In the genomic region with DNA sequence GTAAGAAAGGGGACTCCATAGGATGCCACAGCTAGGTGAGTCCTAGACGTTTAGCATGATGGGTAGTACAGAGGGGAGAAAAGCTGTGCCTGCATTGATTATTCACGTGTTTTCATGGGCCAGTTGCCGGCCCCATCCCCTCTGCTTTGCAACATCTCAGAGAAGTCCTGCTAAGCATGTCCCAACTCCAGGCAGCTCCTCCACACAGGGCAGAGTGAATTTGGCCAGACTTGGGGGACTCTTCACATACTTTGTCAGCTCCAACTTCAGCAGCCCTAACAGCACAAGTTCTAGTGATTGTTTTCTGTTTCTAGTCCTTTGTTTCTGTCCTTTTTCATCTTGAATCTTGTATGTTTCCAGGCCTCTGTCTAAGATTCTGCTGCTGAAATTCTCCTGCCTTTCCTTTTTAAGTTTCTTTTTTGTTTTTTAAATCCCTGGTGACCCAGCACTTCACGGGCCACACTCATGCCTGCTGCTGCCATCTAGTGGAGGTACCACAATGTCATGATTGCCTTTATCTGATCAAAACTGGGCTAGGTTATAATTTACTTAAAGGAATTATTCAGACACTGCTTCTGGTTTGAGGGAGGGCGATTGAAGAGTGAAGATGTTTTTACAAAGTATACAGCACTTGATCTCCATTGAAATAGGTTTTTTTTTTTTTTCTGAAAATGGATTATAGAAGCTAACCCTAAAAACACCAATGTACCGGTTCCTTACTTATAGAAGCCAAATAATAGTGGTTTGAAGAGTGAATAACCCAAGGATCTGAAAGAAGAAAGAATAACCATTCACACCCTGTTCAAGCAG, we compare ENCODE assay signal across 8 cellular contexts.
DNase-seq lines count a peak whose midpoint lies in the region; ATAC-seq, FAIRE-seq and TF ChIP-seq lines count a peak whose summit lies in the region.

No MANE protein-coding gene starts in this region.

- ATAC-seq in HG02870 (IDR thresholded peaks at IDR 0.05; ENCODE audit: unreplicated experiment) = peak; percentile 84

- H3K79me2 ChIP-seq in OCI-LY3 (ENCODE audit: low read length) = no peaks in the 10 kb centered on the region

- no peak overlapping the region for H3K27ac ChIP-seq in OCI-LY3 (ENCODE audit: low read length)
- H3K27ac ChIP-seq in breast epithelium = peak overlapping the region in 1 of 2 donors; percentile 73
- H3K27ac ChIP-seq in kidney (ENCODE audit: low read depth in 2 of 2, low read length in 2 of 2) = no peak overlapping the region

- H4K20me1 ChIP-seq in OCI-LY3 (ENCODE audit: insufficient read depth, low read length) = no peaks in the 10 kb centered on the region

- H3K9me3 ChIP-seq in OCI-LY3 (ENCODE audit: insufficient read depth, low read length) = no peaks in the 10 kb centered on the region
- H3K9me3 ChIP-seq in breast epithelium = no peaks in the 10 kb centered on the region
- no peaks in the 10 kb centered on the region for H3K9me3 ChIP-seq in kidney (ENCODE audit: control insufficient read depth in 1 of 2, low read length in 2 of 2)

- H3K36me3 ChIP-seq in OCI-LY3 (replicated peaks; ENCODE audit: low read depth, low read length) (no peaks in the 10 kb centered on the region), breast epithelium (no peaks in the 10 kb centered on the region), kidney (ENCODE audit: control insufficient read depth in 1 of 2, insufficient read depth in 2 of 2, low read length in 2 of 2) (no peaks in the 10 kb centered on the region)

- H3K4me3 ChIP-seq in AG10803 (ENCODE audit: low read length) = no peak overlapping the region
- H3K4me3 ChIP-seq in OCI-LY3 (ENCODE audit: low read length) = 0 out of 2 replicates have a peak overlapping the region, but pooled peaks have one; percentile 40
- no peak overlapping the region for H3K4me3 ChIP-seq in breast epithelium
- no peak overlapping the region for H3K4me3 ChIP-seq in kidney (ENCODE audit: low read length in 2 of 2)

- peak overlapping the region; percentile 95 for H2AFZ ChIP-seq in OCI-LY3 (ENCODE audit: low read depth, low read length)

- TF ChIP-seq CTCF in AG10803 (conservative IDR thresholded peaks at IDR 0.05; ENCODE audit: low read length) (peak; percentile 90), OCI-LY3 (IDR thresholded peaks at IDR 0.05; ENCODE audit: low read depth, low read length) (peak; percentile 76), breast epithelium (IDR thresholded peaks at IDR 0.05) (peak; percentile 45 to 75 (median 73)), kidney (IDR thresholded peaks at IDR 0.05; ENCODE audit: borderline replicate concordance, extremely low read depth, insufficient read depth) (peak; percentile 72)

- no peaks in the 10 kb centered on the region for H3K27me3 ChIP-seq in OCI-LY3 (ENCODE audit: low read depth, low read length)
- no peaks in the 10 kb centered on the region for H3K27me3 ChIP-seq in breast epithelium

- no peak for TF ChIP-seq POLR2A in GM12891 (IDR thresholded peaks at IDR 0.05; ENCODE audit: low read depth, low read length)
- TF ChIP-seq POLR2A in breast epithelium (IDR thresholded peaks at IDR 0.05) = no peak

- H3K4me1 ChIP-seq in OCI-LY3 (ENCODE audit: low read length) (no peaks in the 10 kb centered on the region), breast epithelium (no peaks in the 10 kb centered on the region), kidney (ENCODE audit: control insufficient read depth in 1 of 2, insufficient read depth in 1 of 2, low read depth in 1 of 2, low read length in 2 of 2) (peaks cover 0 to 3% of the 10 kb centered on the region in 2 donors)

- no peak overlapping the region for H3K9ac ChIP-seq in OCI-LY3 (ENCODE audit: low read length)
- no peak overlapping the region for H3K9ac ChIP-seq in kidney (ENCODE audit: low read length in 2 of 2)

- intact Hi-C loops in breast epithelium (cut with DNase I; ENCODE audit: low total_unique reads) (no loop called here), kidney (cut with DNase I) (no loop called here)

- FAIRE-seq in GM12891 (lab: Jason Lieb, UNC) = peak; percentile 13
- FAIRE-seq in kidney (lab: Jason Lieb, UNC) = peak; percentile 95

- H3K4me2 ChIP-seq in OCI-LY3 (ENCODE audit: low read length) = peak overlapping the region; percentile 66

- DNase-seq in AG10803 (ENCODE audit: low read depth) (peak; percentile 73), GM12891 (ENCODE audit: insufficient read length, low spot score) (peak; percentile 2), breast epithelium (ENCODE audit: low spot score in 2 of 2) (peak in 1 of 2 donors; percentile 39), kidney (peak; percentile 60), NCI-H524 treated with DMSO at 0.1 percent for 48 hours (lab: John Stamatoyannopoulos, UW) (no peak)
- peak; percentile 36 for DNase-seq in stimulated activated CD8-positive, alpha-beta memory T cell treated with anti-CD3 and anti-CD28 coated beads, Interleukin-4, amount 100 ng/mL, for 48 hours

TF ChIP-seq in GM12891, 5 proteins besides CTCF, POLR2A, EP300 and RAD21:
- TF ChIP-seq TAF1 (IDR thresholded peaks at IDR 0.05; ENCODE audit: low read depth, low read length) (no peak), POLR2AphosphoS5 (IDR thresholded peaks at IDR 0.05; ENCODE audit: low read depth, low read length) (no peak), SPI1 (IDR thresholded peaks at IDR 0.05; ENCODE audit: low read depth, low read length) (no peak), POU2F2 (IDR thresholded peaks at IDR 0.05; ENCODE audit: low read depth, low read length) (no peak), PAX5 (IDR thresholded peaks at IDR 0.05; ENCODE audit: insufficient read depth, low read length, severe bottlenecking) (no peak)
